Comparison of ENCODE assay signal across 8 cellular contexts in the genomic region with DNA sequence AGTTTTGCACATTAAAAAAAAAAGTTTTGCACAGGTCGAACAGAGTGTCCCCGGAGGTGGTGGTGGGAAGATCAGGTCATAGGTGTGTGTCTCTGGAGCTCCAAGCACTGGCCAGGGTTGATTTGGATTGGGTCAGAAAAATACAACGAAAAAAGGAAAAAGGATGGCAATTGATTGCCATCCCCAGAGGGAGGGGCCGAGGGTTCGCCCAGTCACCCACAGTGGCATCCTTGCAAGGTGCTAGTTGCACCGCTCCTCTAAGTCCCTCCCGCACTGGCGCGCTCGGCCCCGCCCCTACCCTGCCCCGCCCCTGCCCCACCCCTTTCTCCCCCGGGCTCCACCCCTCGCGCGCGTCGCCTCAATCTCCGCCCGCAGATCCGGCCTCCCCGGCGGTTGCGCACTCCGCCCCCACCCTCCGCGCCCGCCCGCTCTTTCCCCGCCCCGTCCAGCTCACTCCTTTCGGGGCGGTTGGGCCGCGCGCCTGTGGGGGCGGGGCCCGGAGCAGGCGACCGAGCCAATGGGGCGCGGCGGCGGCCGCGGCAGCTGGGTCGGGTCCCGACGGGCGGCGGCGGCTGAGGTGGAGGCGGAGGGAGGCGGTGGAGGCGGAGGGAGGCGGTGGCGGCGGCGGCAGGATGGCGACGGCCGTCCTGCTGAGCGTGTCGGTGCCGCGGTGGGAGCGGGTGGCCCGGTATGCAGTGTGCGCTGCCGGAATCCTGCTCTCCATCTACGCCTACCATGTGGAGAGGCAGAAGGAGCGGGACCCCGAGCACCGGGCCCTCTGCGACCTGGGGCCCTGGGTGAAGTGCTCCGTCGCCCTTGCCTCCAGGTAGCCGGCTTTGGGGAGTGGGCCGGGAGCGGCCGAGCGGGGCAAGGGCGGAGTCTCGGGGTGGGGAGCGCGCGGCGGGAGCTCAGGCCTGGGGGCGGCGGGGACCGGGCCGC. TPM values are rescaled to one million over a fixed set of nuclear protein-coding genes. Genes with fewer than 3 reads are reported as not detected.
DNase-seq lines count a peak whose midpoint lies in the region; ATAC-seq and TF ChIP-seq lines count a peak whose summit lies in the region.

No MANE protein-coding gene starts in this region.

- peaks cover 0 to 1% (median 0%) of the 10 kb centered on the region in 6 donors for H3K9me3 Mint-ChIP-seq in immature natural killer cell

- no peaks in the 10 kb centered on the region for H3K27me3 ChIP-seq in mammary epithelial cell (ENCODE audit: insufficient read depth, low read length)

- no CpG with 5 or more reads among the region's 92 CpGs for WGBS in mammary epithelial cell (ENCODE audit: low coverage, missing lambda C conversion rate)

- no peaks in the 10 kb centered on the region for H3K9me3 ChIP-seq in mammary epithelial cell (replicated peaks; ENCODE audit: insufficient read depth, low read length)

- H3K27ac Mint-ChIP-seq in immature natural killer cell = peak overlapping the region; percentile 64 to 88 (median 83)

- peaks cover 15 to 19% of the 10 kb centered on the region in 2 donors for H3K4me1 Mint-ChIP-seq in immature natural killer cell

- peaks cover 23% of the 10 kb centered on the region for H3K79me2 ChIP-seq in mammary epithelial cell (ENCODE audit: insufficient read depth, low read length)

- CTCF ChIA-PET in mammary epithelial cell (lab: Charles Lee; ENCODE audit: low non-redundant PET) = no interaction called here

- H4K20me1 ChIP-seq in mammary epithelial cell (ENCODE audit: insufficient read depth, low read length) = no peaks in the 10 kb centered on the region

- DNase-seq in AG08395 (ENCODE audit: low spot score) (peak; percentile 96), NCI-H2171 treated with DMSO at 0.1 percent for 48 hours (lab: John Stamatoyannopoulos, UW) (peak; percentile 81), mammary epithelial cell (peak; percentile 92), immature natural killer cell (peak; percentile 87 to 93 (median 92))
- DNase-seq in stimulated activated CD4-positive, alpha-beta T cell treated with anti-CD3 and anti-CD28 coated beads, Interleukin-12 subunit alpha, Interleukin-12 subunit beta, amount 100 ng/mL, for 24 hours (ENCODE audit: low read depth in 2 of 2) = peak; percentile 83 to 88

- dilution Hi-C loops in mammary epithelial cell (cut with HindIII; ENCODE audit: low sequenced_read_pairs) = no loop called here

- TF ChIP-seq CTCF in VCaP (conservative IDR thresholded peaks at IDR 0.05) (peak; percentile 31), mammary epithelial cell (conservative IDR thresholded peaks at IDR 0.05 in 1 of 2, IDR thresholded peaks at IDR 0.05 in 1 of 2; ENCODE audit: extremely low read depth in 1 of 2, insufficient read depth in 1 of 2, low read depth in 1 of 2, low read length in 2 of 2) (no peak)

- H3K9ac ChIP-seq in mammary epithelial cell (ENCODE audit: insufficient read depth, low read length) = peak overlapping the region; percentile 53

- no TSS peak for BruUV-seq in mammary epithelial cell (replicated peaks; lab: Mats Ljungman, UMichigan)

- peak overlapping the region; percentile 92 for H2AFZ ChIP-seq in mammary epithelial cell (ENCODE audit: low read depth, low read length)

- no peaks in the 10 kb centered on the region for H3K36me3 ChIP-seq in mammary epithelial cell (ENCODE audit: insufficient read depth, low read length)

- peaks cover 2 to 14% (median 3%) of the 10 kb centered on the region in 3 donors for H3K27me3 Mint-ChIP-seq in immature natural killer cell (ENCODE audit: low read depth in 3 of 3)

- H3K4me1 ChIP-seq in mammary epithelial cell (ENCODE audit: insufficient read depth, low read length) = peaks cover 3% of the 10 kb centered on the region

- H3K4me2 ChIP-seq in mammary epithelial cell (ENCODE audit: insufficient read depth, low read depth, low read length) = no peak overlapping the region

- H3K4me3 Mint-ChIP-seq in immature natural killer cell = peak overlapping the region; percentile 75 to 83 (median 79)

- no peaks in the 10 kb centered on the region for H3K36me3 Mint-ChIP-seq in immature natural killer cell

- ATAC-seq in GM18873 (IDR thresholded peaks at IDR 0.05; ENCODE audit: low FRiP score, unreplicated experiment) (peak; percentile 72), HG03108 (IDR thresholded peaks at IDR 0.05; ENCODE audit: unreplicated experiment) (peak; percentile 81)

- H3K27ac ChIP-seq in VCaP (peak overlapping the region; percentile 68), mammary epithelial cell (ENCODE audit: insufficient read depth, low read depth, low read length) (no peak overlapping the region)

- peak overlapping the region; percentile 58 to 74 (median 72) for H3K4me3 ChIP-seq in mammary epithelial cell (replicated peaks in 1 of 3; ENCODE audit: insufficient read depth in 1 of 3, low read depth in 2 of 3, low read length in 3 of 3)

- intact Hi-C loops in mammary epithelial cell (cut with micrococcal nuclease) = loop anchor here (10.0 kb wide), 1 partner anchor 827 kb away; no protein-coding TSS in a partner anchor

- in situ Hi-C loops in mammary epithelial cell (cut with MboI; ENCODE audit: low sequenced_read_pairs in 2 of 2) = no loop called here

RNA-seq across cellular contexts. Expression of a gene that starts 31.5 kb away (rescaled TPM):
- 10 to 100 TPM in 1 of 2 donors, 1 to 10 TPM in 1; 5.5 to 12.0 TPM for total RNA-seq in mammary epithelial cell
- 1.4 TPM for polyA plus RNA-seq in mammary epithelial cell
- 4.2 TPM for polyA minus RNA-seq in mammary epithelial cell
- 10 to 100 TPM in 1 of 3 donors, 1 to 10 TPM in 2; 6.2 to 16.3 (median 7.3) TPM for polyA plus RNA-seq in immature natural killer cell

RNA-seq across cellular contexts. Expression of a gene that starts 47.2 kb away (rescaled TPM):
- total RNA-seq in mammary epithelial cell = 1 to 10 TPM; 2.6 to 6.2 TPM
- polyA plus RNA-seq in mammary epithelial cell (0.50 TPM), immature natural killer cell (under 1 TPM; 0.27 to 0.81 (median 0.70) TPM)
- 1.5 TPM for polyA minus RNA-seq in mammary epithelial cell
